18 cellular contexts compared by ENCODE assay signal in the genomic region with DNA sequence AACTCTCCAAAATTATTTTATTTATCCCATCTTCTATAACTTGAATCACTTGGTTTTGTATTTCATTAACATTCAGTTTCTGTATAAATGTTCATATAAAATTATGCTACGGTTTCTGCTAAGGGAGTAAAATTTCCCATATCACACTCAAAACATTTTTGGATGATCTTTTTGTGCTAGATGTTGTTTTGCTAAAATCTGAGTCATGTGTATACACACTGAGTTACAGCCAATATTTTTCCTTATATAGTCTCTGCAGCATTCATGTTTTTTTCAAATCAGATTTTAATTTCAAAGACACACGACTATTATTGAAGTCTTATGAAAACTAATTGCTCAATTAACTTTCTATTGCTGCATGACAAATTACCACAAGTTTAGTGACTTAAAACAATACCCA. TPM values are rescaled to one million over a fixed set of nuclear protein-coding genes. Genes with fewer than 3 reads are reported as not detected.
DNase-seq lines count a peak whose midpoint lies in the region; ATAC-seq and TF ChIP-seq lines count a peak whose summit lies in the region.
"Had no signal": no experiment of that assay in that cellular context is flagged by ENCODE, and none has a peak within 500 bp of the region (broad histone marks: within the 10 kb centered on the region; RNA-seq: fewer than 3 reads in every experiment).

No MANE protein-coding gene starts in this region.

- H3K27me3 ChIP-seq in ACC112 (ENCODE audit: insufficient read depth, low read length) (no peaks in the 10 kb centered on the region), IMR-90 (ENCODE audit: control insufficient read depth, insufficient read depth, low read length) (no peaks in the 10 kb centered on the region), adipocyte (replicated peaks; ENCODE audit: control insufficient read depth, insufficient read depth, low read length) (no peaks in the 10 kb centered on the region), parathyroid adenoma (ENCODE audit: control insufficient read depth, insufficient read depth, low read length) (no peaks in the 10 kb centered on the region), H9 (ENCODE audit: insufficient read depth, low read length) (no peaks in the 10 kb centered on the region), hepatocyte (no peaks in the 10 kb centered on the region)
- H3K27me3 ChIP-seq: BE2C had no signal

- H3K36me3 ChIP-seq in ACC112 (ENCODE audit: insufficient read depth, low read length), result no peaks in the 10 kb centered on the region
- no peaks in the 10 kb centered on the region for H3K36me3 ChIP-seq in IMR-90 (ENCODE audit: control insufficient read depth, insufficient read depth, low read length)
- H3K36me3 ChIP-seq in adipocyte (ENCODE audit: control insufficient read depth, insufficient read depth, low read length, severe bottlenecking), result no peaks in the 10 kb centered on the region
- H3K36me3 ChIP-seq in parathyroid adenoma (ENCODE audit: control insufficient read depth, insufficient read depth, low read length), result no peaks in the 10 kb centered on the region
- H3K36me3 ChIP-seq in hepatocyte (replicated peaks; ENCODE audit: insufficient read depth, low read depth), result no peaks in the 10 kb centered on the region
- H3K36me3 ChIP-seq: BE2C had no signal

- H2AFZ ChIP-seq in ACC112 (ENCODE audit: low read length, unreplicated experiment), result no peak overlapping the region
- H2AFZ ChIP-seq in IMR-90 (replicated peaks; ENCODE audit: low read length, poor library complexity), result no peak overlapping the region
- peak overlapping the region; percentile 39 for H2AFZ ChIP-seq in parathyroid adenoma
- H2AFZ ChIP-seq in H9 (ENCODE audit: low read length), result no peak overlapping the region
- no peak overlapping the region for H2AFZ ChIP-seq in hepatocyte

- H3K9me2 ChIP-seq in hepatocyte (replicated peaks; ENCODE audit: insufficient read depth), result no peaks in the 10 kb centered on the region

- peak overlapping the region; percentile 74 to 78 for H4K8ac ChIP-seq in IMR-90 (ENCODE audit: low read depth in 2 of 2, low read length in 2 of 2)
- H4K8ac ChIP-seq in H9 (replicated peaks; ENCODE audit: insufficient read length, low read depth, low read length), result no peak overlapping the region

- peak overlapping the region; percentile 9 for H2BK5ac ChIP-seq in IMR-90 (ENCODE audit: low read depth, low read length, poor library complexity, severe bottlenecking)
- H2BK5ac ChIP-seq in H9 (ENCODE audit: insufficient read length, low read length), result no peak overlapping the region

- WGBS in IMR-90 (ENCODE audit: extremely low coverage in 2 of 2, insufficient read length in 1 of 2), 2 experiments, result no CpG with 5 or more reads among the region's 2 CpGs
- no CpG with 5 or more reads among the region's 2 CpGs for whole genome bisulfite sequencing in H9 (ENCODE audit: extremely low coverage, insufficient read length, low lambda C conversion rate)
- 84% methylated on average over 2 of the region's 2 CpGs for WGBS in hepatocyte (ENCODE audit: low lambda C conversion rate, missing lambda C conversion rate)

- H3K4ac ChIP-seq in IMR-90 (ENCODE audit: low read depth, low read length) (peak overlapping the region; percentile 79), H9 (ENCODE audit: low read depth, low read length) (no peak overlapping the region)

- H2BK12ac ChIP-seq in H9 (ENCODE audit: insufficient read length, low read depth, low read length), result no peak overlapping the region

- H3K4me1 ChIP-seq in ACC112 (ENCODE audit: control insufficient read depth, insufficient read depth, low read length, unreplicated experiment), result peaks cover 28% of the 10 kb centered on the region
- H3K4me1 ChIP-seq in IMR-90 (ENCODE audit: control insufficient read depth, insufficient read depth, low read length), result peaks cover 7% of the 10 kb centered on the region
- H3K4me1 ChIP-seq in adipocyte (ENCODE audit: control insufficient read depth, insufficient read depth, low read length), result no peaks in the 10 kb centered on the region
- H3K4me1 ChIP-seq in parathyroid adenoma, result peaks cover 4% of the 10 kb centered on the region
- no peaks in the 10 kb centered on the region for H3K4me1 ChIP-seq in H9 (ENCODE audit: insufficient read depth, low read length)
- H3K4me1 ChIP-seq in hepatocyte (ENCODE audit: insufficient read depth), result no peaks in the 10 kb centered on the region
- H3K4me1 ChIP-seq: BE2C had no signal

- dilution Hi-C loops in IMR-90 (cut with HindIII; ENCODE audit: low sequenced_read_pairs, unreplicated experiment), result no loop called here

- no peaks in the 10 kb centered on the region for H3K79me1 ChIP-seq in IMR-90 (ENCODE audit: low read depth in 1 of 2, low read length in 2 of 2)
- H3K79me1 ChIP-seq in H9 (ENCODE audit: insufficient read depth, low read depth, low read length, poor library complexity, severe bottlenecking), result no peaks in the 10 kb centered on the region

- TF ChIP-seq RAD21 in IMR-90 (IDR thresholded peaks at IDR 0.05; ENCODE audit: low read length), result no peak

- H3K9ac ChIP-seq in IMR-90 (ENCODE audit: low read depth, low read length) (0 out of 2 replicates have a peak overlapping the region, but pooled peaks have one; percentile 6), adipocyte (ENCODE audit: low read length) (no peak overlapping the region), parathyroid adenoma (no peak overlapping the region), H9 (ENCODE audit: extremely low read depth, insufficient read length, low read length) (no peak overlapping the region)

- no peak for TF ChIP-seq CTCF in IMR-90 (conservative IDR thresholded peaks at IDR 0.05; ENCODE audit: low read depth, low read length)
- no peak for TF ChIP-seq CTCF in parathyroid adenoma (IDR thresholded peaks at IDR 0.05)
- TF ChIP-seq CTCF in H9 (conservative IDR thresholded peaks at IDR 0.05), result no peak
- no peak for TF ChIP-seq CTCF in hepatocyte (IDR thresholded peaks at IDR 0.05; ENCODE audit: poor library complexity)

- no peak overlapping the region for H3K4me3 Mint-ChIP-seq in H9
- H3K4me3 Mint-ChIP-seq: CD8-positive, alpha-beta memory T cell had no signal

- H3K9me3 Mint-ChIP-seq in H9, result no peaks in the 10 kb centered on the region
- H3K9me3 Mint-ChIP-seq: CD4-positive, CD25-positive, alpha-beta regulatory T cell; CD8-positive, alpha-beta memory T cell had no signal

- no peaks in the 10 kb centered on the region for H3K27me3 Mint-ChIP-seq in H9 (ENCODE audit: low read depth)

- no peak overlapping the region for H2AK9ac ChIP-seq in IMR-90 (replicated peaks; ENCODE audit: low read depth, low read length, poor library complexity)

- in situ Hi-C loops in IMR-90 (cut with MboI; ENCODE audit: low sequenced_read_pairs), result loop anchor here (10.0 kb wide), 1 partner anchor 542 kb away; no protein-coding TSS in a partner anchor

- CTCF ChIA-PET in IMR-90 (lab: Yijun Ruan, JAX), result no interaction called here

- intact Hi-C loops in IMR-90 (cut with micrococcal nuclease), result no loop called here

- DNase-seq in IMR-90 (peak; percentile 39), adipocyte (ENCODE audit: low read depth) (peak; percentile 36), H9 (no peak), hepatocyte (ENCODE audit: low spot score) (no peak), erythroblast (lab: John Stamatoyannopoulos, UW) (no peak), NAMALWA (ENCODE audit: low spot score) (no peak)
- DNase-seq: 8988T; ACHN; BE2C; C1 segment of cervical spinal cord; CD4-positive, CD25-positive, alpha-beta regulatory T cell; CD8-positive, alpha-beta memory T cell; COR-L47; GOT3; H7 had no signal

- H4K20me1 ChIP-seq in IMR-90 (ENCODE audit: insufficient read depth, low read length), result no peaks in the 10 kb centered on the region
- no peaks in the 10 kb centered on the region for H4K20me1 ChIP-seq in H9 (ENCODE audit: control insufficient read depth, insufficient read depth, insufficient read length)
- no peaks in the 10 kb centered on the region for H4K20me1 ChIP-seq in hepatocyte (ENCODE audit: insufficient read depth, poor library complexity, severe bottlenecking)

- H2BK20ac ChIP-seq in IMR-90 (ENCODE audit: low read depth, low read length) (peak overlapping the region; percentile 90), H9 (ENCODE audit: low read depth, low read length, poor library complexity, severe bottlenecking) (no peak overlapping the region)

- no peaks in the 10 kb centered on the region for H3K36me3 Mint-ChIP-seq in H9 (ENCODE audit: insufficient read depth in 1 of 3, low read depth in 3 of 3)
- H3K36me3 Mint-ChIP-seq: CD4-positive, CD25-positive, alpha-beta regulatory T cell; CD8-positive, alpha-beta memory T cell had no signal

- peak overlapping the region; percentile 90 for H4K91ac ChIP-seq in IMR-90 (ENCODE audit: insufficient read depth, low read depth, low read length)
- no peak overlapping the region for H4K91ac ChIP-seq in H9 (ENCODE audit: insufficient read length, low read depth, low read length)

- H3K23ac ChIP-seq in IMR-90 (ENCODE audit: low read depth, low read length) (peak overlapping the region; percentile 18; the same call in 1 of the 2 replicates), H9 (ENCODE audit: insufficient read length, low read depth, low read length) (no peak overlapping the region)

- peak overlapping the region; percentile 89 for H2BK120ac ChIP-seq in IMR-90 (ENCODE audit: low read depth, low read length)
- no peak overlapping the region for H2BK120ac ChIP-seq in H9 (ENCODE audit: low read depth, low read length, poor library complexity, severe bottlenecking)

- H3K18ac ChIP-seq in IMR-90 (ENCODE audit: low read depth, low read length) (peak overlapping the region; percentile 58), H9 (ENCODE audit: insufficient read length, low read depth, low read length) (no peak overlapping the region)

- H3K23me2 ChIP-seq in H9 (ENCODE audit: insufficient read length, low read depth, low read length, poor library complexity, severe bottlenecking), result no peaks in the 10 kb centered on the region

- H3K56ac ChIP-seq in IMR-90 (ENCODE audit: extremely low read depth, insufficient read depth, low read length), result peak overlapping the region; percentile 32; the same call in 1 of the 2 replicates
- H3K56ac ChIP-seq in H9 (ENCODE audit: insufficient read length, low read depth, low read length), result no peak overlapping the region

- POLR2A ChIA-PET in IMR-90 (lab: Charles Lee; ENCODE audit: unreplicated experiment), result no interaction called here

- H3K4me2 ChIP-seq in IMR-90 (ENCODE audit: low read depth, low read length) (no peak overlapping the region; the same call in 1 of the 2 replicates), parathyroid adenoma (ENCODE audit: low read length) (peak overlapping the region; percentile 31), H9 (ENCODE audit: insufficient read depth, insufficient read length, low read length) (no peak overlapping the region), hepatocyte (no peak overlapping the region)

- H3K9me3 ChIP-seq in IMR-90 (ENCODE audit: control insufficient read depth, insufficient read depth, low read length), result no peaks in the 10 kb centered on the region
- no peaks in the 10 kb centered on the region for H3K9me3 ChIP-seq in adipocyte (ENCODE audit: control insufficient read depth, low read length)
- H3K9me3 ChIP-seq in parathyroid adenoma (ENCODE audit: control insufficient read depth, low read length), result no peaks in the 10 kb centered on the region
- no peaks in the 10 kb centered on the region for H3K9me3 ChIP-seq in H9 (ENCODE audit: control insufficient read depth, low read depth, low read length)
- H3K9me3 ChIP-seq in hepatocyte (ENCODE audit: low read depth), result no peaks in the 10 kb centered on the region
- H3K9me3 ChIP-seq: BE2C had no signal

- no peak overlapping the region for H3K27ac Mint-ChIP-seq in H9
- H3K27ac Mint-ChIP-seq: CD4-positive, CD25-positive, alpha-beta regulatory T cell; CD8-positive, alpha-beta memory T cell had no signal

- H3K79me2 ChIP-seq in ACC112 (ENCODE audit: control insufficient read depth, insufficient read depth, low read length, unreplicated experiment), result no peaks in the 10 kb centered on the region
- no peaks in the 10 kb centered on the region for H3K79me2 ChIP-seq in parathyroid adenoma
- no peaks in the 10 kb centered on the region for H3K79me2 ChIP-seq in H9 (ENCODE audit: insufficient read depth, low read length)
- H3K79me2 ChIP-seq in hepatocyte, result no peaks in the 10 kb centered on the region

- 0 out of 2 replicates have a peak, but pooled peaks cover 3% of the 10 kb centered on the region for H3K9me1 ChIP-seq in IMR-90 (ENCODE audit: insufficient read depth, low read length)

- no peak overlapping the region for H3K4me3 ChIP-seq in ACC112 (ENCODE audit: low read depth, low read length)
- H3K4me3 ChIP-seq in IMR-90 (ENCODE audit: insufficient read depth, low read depth, low read length), result no peak overlapping the region
- H3K4me3 ChIP-seq in adipocyte (ENCODE audit: low read length), result no peak overlapping the region
- H3K4me3 ChIP-seq in parathyroid adenoma (ENCODE audit: low read depth, low read length), result no peak overlapping the region
- no peak overlapping the region for H3K4me3 ChIP-seq in hepatocyte
- H3K4me3 ChIP-seq: K562 had no signal

- BruUV-seq in IMR-90 (replicated peaks; lab: Mats Ljungman, UMichigan), result no TSS peak

- H3K27ac ChIP-seq in ACC112 (ENCODE audit: low read depth, low read length) (0 out of 2 replicates have a peak overlapping the region, but pooled peaks have one; percentile 19), IMR-90 (ENCODE audit: insufficient read depth, low read length) (peak overlapping the region; percentile 48; the same call in 1 of the 2 replicates), parathyroid adenoma (no peak overlapping the region), H9 (ENCODE audit: insufficient read length, low read depth, low read length) (no peak overlapping the region), hepatocyte (no peak overlapping the region)

- H4K5ac ChIP-seq in IMR-90 (ENCODE audit: low read depth, low read length) (peak overlapping the region; percentile 82), H9 (ENCODE audit: insufficient read length, low read depth, low read length) (no peak overlapping the region)

- peak overlapping the region; percentile 50 for H3K14ac ChIP-seq in IMR-90 (replicated peaks; ENCODE audit: low read depth, low read length)
- no peak overlapping the region for H3K14ac ChIP-seq in H9 (ENCODE audit: insufficient read depth, low read length)

- peak overlapping the region; percentile 90; the same call in 1 of the 2 replicates for H2AK5ac ChIP-seq in IMR-90 (ENCODE audit: low read depth, low read length)
- no peak overlapping the region for H2AK5ac ChIP-seq in H9 (ENCODE audit: insufficient read length, low read length)

- no peak overlapping the region for H3T11ph ChIP-seq in H9 (ENCODE audit: low read length)

- peak; percentile 75 for ATAC-seq in IMR-90 (ENCODE audit: low read depth)
- ATAC-seq: K562 had no signal

- TF ChIP-seq POLR2A in IMR-90 (IDR thresholded peaks at IDR 0.05; ENCODE audit: low read depth, low read length), result no peak
- TF ChIP-seq POLR2A in erythroblast (IDR thresholded peaks at IDR 0.05; ENCODE audit: low read length), result no peak

- H3K4me1 Mint-ChIP-seq in H9, result no peaks in the 10 kb centered on the region
- H3K4me1 Mint-ChIP-seq: CD4-positive, CD25-positive, alpha-beta regulatory T cell; CD8-positive, alpha-beta memory T cell had no signal

- H2BK15ac ChIP-seq in IMR-90 (ENCODE audit: low read depth, low read length), result peak overlapping the region; percentile 98
- H2BK15ac ChIP-seq in H9 (ENCODE audit: low read depth, low read length), result no peak overlapping the region

RNA-seq across cellular contexts. Expression of a gene that starts 54.3 kb away (rescaled TPM):
- 11.5 and 12.5 TPM in 2 replicates for total RNA-seq in IMR-90 (2012; rRNA removed)
- 4.8 and 5.8 TPM in 2 replicates for polyA plus RNA-seq in IMR-90 (2012; rRNA removed)
- polyA plus RNA-seq in IMR-90 (2012; cell fraction: cytosol; rRNA removed), result 1.6 and 2.4 TPM in 2 replicates
- polyA plus RNA-seq in IMR-90 (2012; cell fraction: nucleus; rRNA removed; ENCODE audit: low replicate concordance), result 0.59 and 3.6 TPM in 2 replicates
- total RNA-seq in H9 (2021), result 1.7 and 2.0 TPM in 2 replicates
- 2.5 and 2.9 TPM in 2 replicates for total RNA-seq in hepatocyte
- 0.86 and 1.1 TPM in 2 replicates for polyA plus RNA-seq in hepatocyte
- total RNA-seq: CD4-positive, CD25-positive, alpha-beta regulatory T cell; CD8-positive, alpha-beta memory T cell had no signal
- polyA plus RNA-seq: CD8-positive, alpha-beta memory T cell had no signal

Comparison
In these comparisons a context has a peak if more than half of its experiments do, and no peak if none do; other contexts are left out.
1. H3K27ac ChIP-seq: peak in ACC112 (single experiment) and IMR-90 (single experiment); none in parathyroid adenoma (single experiment), H9 (single experiment) and hepatocyte (single experiment).
2. DNase-seq: peak in IMR-90 (single experiment) and adipocyte (single experiment); none in H9 (single experiment), hepatocyte (single experiment), erythroblast (0 of 2) and NAMALWA (single experiment).